In the genomic region with DNA sequence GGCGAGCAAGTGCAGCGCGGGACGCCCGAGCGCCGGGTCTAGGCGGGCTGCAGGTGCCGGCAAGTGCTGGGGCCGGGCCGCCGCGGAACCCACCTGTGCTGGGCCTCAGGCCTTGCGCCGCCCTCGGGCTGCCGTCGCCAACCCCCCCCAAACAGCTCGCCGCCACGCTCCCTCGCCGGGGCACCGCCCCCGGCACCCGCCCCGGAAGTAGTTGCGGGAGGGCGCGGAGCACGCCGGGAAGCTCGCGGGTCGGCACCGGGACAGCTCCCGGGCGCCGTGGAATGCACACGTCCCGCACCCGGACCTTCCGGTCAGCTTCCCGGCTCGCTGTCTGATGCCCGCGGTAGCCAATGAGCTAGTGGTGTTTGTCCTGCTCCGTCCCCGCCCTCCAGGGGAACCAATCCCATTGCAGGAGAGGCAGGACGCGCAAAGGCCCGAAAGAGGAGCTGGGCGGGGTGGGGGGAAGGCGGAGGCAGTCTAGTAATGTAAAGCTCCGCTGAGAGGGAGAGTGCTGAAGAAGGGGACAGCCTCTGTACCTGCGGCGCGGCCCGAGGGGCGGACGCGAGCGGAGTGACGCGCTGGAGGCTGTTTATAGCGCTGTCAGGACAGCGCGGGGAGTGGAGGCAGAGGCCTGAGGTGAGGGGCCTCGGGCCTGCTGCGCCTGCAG, we compare ENCODE assay signal across 1 cellular context.
TF ChIP-seq lines count a peak whose summit lies in the region.

A gene with protein sequence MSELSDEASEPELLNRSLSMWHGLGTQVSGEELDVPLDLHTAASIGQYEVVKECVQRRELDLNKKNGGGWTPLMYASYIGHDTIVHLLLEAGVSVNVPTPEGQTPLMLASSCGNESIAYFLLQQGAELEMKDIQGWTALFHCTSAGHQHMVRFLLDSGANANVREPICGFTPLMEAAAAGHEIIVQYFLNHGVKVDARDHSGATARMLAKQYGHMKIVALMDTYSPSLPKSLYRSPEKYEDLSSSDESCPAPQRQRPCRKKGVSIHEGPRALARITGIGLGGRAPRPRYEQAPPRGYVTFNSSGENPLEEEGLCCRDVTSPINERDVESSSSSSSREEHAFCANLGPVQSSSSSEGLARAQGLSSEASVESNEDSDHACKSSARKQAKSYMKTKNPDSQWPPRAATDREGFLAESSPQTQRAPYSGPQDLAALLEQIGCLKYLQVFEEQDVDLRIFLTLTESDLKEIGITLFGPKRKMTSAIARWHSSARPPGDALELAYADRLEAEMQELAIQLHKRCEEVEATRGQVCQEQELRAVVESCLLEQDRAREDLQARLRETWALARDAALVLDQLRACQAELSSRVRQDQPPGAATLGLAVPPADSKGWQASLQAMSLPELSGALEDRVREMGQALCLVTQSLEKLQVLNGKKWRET (minus strand): TSS at position 209 of the 667 bp plus-strand sequence. CDS start 4,122 bp downstream, outside the sequence.
A gene (plus strand): TSS at position 475 of the 667 bp plus-strand sequence. CDS start 1,978 bp downstream, outside the sequence.

TF ChIP-seq in SK-N-SH, 30 proteins besides CTCF, POLR2A, EP300 and RAD21 (continued from another document):
- no peak for TF ChIP-seq FOXJ3 (CRISPR knock-in tag; IDR thresholded peaks at IDR 0.05)
- TF ChIP-seq POLR2AphosphoS5 (IDR thresholded peaks at IDR 0.05; ENCODE audit: low read depth, low read length), result no peak
- TF ChIP-seq ELF1 (IDR thresholded peaks at IDR 0.05), result peak; percentile 81
- no peak for TF ChIP-seq NRF1 (IDR thresholded peaks at IDR 0.05; ENCODE audit: low read depth, low read length)
- TF ChIP-seq TEAD4 (IDR thresholded peaks at IDR 0.05; ENCODE audit: borderline replicate concordance, insufficient read depth), result 0 out of 2 replicates have a peak, but pooled peaks have one; percentile 17
- TF ChIP-seq YY1 (IDR thresholded peaks at IDR 0.05; ENCODE audit: low read depth), result no peak; the same call in 1 of the 2 replicates
- TF ChIP-seq, protein P1, sequence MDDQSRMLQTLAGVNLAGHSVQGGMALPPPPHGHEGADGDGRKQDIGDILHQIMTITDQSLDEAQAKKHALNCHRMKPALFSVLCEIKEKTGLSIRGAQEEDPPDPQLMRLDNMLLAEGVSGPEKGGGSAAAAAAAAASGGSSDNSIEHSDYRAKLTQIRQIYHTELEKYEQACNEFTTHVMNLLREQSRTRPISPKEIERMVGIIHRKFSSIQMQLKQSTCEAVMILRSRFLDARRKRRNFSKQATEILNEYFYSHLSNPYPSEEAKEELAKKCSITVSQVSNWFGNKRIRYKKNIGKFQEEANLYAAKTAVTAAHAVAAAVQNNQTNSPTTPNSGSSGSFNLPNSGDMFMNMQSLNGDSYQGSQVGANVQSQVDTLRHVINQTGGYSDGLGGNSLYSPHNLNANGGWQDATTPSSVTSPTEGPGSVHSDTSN (IDR thresholded peaks at IDR 0.05), result peak; percentile 97
- TF ChIP-seq JUND (IDR thresholded peaks at IDR 0.05), result no peak
- TF ChIP-seq, protein P2, sequence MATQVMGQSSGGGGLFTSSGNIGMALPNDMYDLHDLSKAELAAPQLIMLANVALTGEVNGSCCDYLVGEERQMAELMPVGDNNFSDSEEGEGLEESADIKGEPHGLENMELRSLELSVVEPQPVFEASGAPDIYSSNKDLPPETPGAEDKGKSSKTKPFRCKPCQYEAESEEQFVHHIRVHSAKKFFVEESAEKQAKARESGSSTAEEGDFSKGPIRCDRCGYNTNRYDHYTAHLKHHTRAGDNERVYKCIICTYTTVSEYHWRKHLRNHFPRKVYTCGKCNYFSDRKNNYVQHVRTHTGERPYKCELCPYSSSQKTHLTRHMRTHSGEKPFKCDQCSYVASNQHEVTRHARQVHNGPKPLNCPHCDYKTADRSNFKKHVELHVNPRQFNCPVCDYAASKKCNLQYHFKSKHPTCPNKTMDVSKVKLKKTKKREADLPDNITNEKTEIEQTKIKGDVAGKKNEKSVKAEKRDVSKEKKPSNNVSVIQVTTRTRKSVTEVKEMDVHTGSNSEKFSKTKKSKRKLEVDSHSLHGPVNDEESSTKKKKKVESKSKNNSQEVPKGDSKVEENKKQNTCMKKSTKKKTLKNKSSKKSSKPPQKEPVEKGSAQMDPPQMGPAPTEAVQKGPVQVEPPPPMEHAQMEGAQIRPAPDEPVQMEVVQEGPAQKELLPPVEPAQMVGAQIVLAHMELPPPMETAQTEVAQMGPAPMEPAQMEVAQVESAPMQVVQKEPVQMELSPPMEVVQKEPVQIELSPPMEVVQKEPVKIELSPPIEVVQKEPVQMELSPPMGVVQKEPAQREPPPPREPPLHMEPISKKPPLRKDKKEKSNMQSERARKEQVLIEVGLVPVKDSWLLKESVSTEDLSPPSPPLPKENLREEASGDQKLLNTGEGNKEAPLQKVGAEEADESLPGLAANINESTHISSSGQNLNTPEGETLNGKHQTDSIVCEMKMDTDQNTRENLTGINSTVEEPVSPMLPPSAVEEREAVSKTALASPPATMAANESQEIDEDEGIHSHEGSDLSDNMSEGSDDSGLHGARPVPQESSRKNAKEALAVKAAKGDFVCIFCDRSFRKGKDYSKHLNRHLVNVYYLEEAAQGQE (IDR thresholded peaks at IDR 0.05; ENCODE audit: low read depth, low read length), result peak; percentile 79
- TF ChIP-seq SMC3 (IDR thresholded peaks at IDR 0.05; ENCODE audit: low read depth, low read length), result no peak
- no peak for TF ChIP-seq FOSL2 (IDR thresholded peaks at IDR 0.05; ENCODE audit: borderline replicate concordance, low read depth)
- TF ChIP-seq RFX5 (IDR thresholded peaks at IDR 0.05; ENCODE audit: low read length), result no peak; the same call in 1 of the 2 replicates
- TF ChIP-seq TCF12 (IDR thresholded peaks at IDR 0.05), result no peak
- TF ChIP-seq, protein P3, sequence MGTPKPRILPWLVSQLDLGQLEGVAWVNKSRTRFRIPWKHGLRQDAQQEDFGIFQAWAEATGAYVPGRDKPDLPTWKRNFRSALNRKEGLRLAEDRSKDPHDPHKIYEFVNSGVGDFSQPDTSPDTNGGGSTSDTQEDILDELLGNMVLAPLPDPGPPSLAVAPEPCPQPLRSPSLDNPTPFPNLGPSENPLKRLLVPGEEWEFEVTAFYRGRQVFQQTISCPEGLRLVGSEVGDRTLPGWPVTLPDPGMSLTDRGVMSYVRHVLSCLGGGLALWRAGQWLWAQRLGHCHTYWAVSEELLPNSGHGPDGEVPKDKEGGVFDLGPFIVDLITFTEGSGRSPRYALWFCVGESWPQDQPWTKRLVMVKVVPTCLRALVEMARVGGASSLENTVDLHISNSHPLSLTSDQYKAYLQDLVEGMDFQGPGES (IDR thresholded peaks at IDR 0.05; ENCODE audit: low read depth, low read length), result peak; percentile 56; the same call in 1 of the 2 replicates
- TF ChIP-seq, protein P4, sequence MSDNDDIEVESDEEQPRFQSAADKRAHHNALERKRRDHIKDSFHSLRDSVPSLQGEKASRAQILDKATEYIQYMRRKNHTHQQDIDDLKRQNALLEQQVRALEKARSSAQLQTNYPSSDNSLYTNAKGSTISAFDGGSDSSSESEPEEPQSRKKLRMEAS (IDR thresholded peaks at IDR 0.05; ENCODE audit: low read depth), result peak; percentile 91
- TF ChIP-seq GABPA (IDR thresholded peaks at IDR 0.05; ENCODE audit: low read depth), result peak; percentile 90
- TF ChIP-seq MXI1 (IDR thresholded peaks at IDR 0.05; ENCODE audit: low read depth, low read length), result peak; percentile 77
- TF ChIP-seq EZH2phosphoT487 (IDR thresholded peaks at IDR 0.05; ENCODE audit: borderline replicate concordance, low read depth), result no peak
- no peak for TF ChIP-seq NFIC (IDR thresholded peaks at IDR 0.05; ENCODE audit: borderline replicate concordance)
- peak; percentile 69 for TF ChIP-seq CHD2 (IDR thresholded peaks at IDR 0.05; ENCODE audit: low read length, partially characterized antibody)
- TF ChIP-seq, protein P5, sequence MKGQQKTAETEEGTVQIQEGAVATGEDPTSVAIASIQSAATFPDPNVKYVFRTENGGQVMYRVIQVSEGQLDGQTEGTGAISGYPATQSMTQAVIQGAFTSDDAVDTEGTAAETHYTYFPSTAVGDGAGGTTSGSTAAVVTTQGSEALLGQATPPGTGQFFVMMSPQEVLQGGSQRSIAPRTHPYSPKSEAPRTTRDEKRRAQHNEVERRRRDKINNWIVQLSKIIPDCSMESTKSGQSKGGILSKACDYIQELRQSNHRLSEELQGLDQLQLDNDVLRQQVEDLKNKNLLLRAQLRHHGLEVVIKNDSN (IDR thresholded peaks at IDR 0.05; ENCODE audit: borderline replicate concordance, low read depth), result no peak
- TF ChIP-seq TAF1 (IDR thresholded peaks at IDR 0.05; ENCODE audit: borderline replicate concordance, low read depth, low read length), result no peak
- TF ChIP-seq FOXM1 (IDR thresholded peaks at IDR 0.05; ENCODE audit: low read depth), result no peak
- TF ChIP-seq, protein P6, sequence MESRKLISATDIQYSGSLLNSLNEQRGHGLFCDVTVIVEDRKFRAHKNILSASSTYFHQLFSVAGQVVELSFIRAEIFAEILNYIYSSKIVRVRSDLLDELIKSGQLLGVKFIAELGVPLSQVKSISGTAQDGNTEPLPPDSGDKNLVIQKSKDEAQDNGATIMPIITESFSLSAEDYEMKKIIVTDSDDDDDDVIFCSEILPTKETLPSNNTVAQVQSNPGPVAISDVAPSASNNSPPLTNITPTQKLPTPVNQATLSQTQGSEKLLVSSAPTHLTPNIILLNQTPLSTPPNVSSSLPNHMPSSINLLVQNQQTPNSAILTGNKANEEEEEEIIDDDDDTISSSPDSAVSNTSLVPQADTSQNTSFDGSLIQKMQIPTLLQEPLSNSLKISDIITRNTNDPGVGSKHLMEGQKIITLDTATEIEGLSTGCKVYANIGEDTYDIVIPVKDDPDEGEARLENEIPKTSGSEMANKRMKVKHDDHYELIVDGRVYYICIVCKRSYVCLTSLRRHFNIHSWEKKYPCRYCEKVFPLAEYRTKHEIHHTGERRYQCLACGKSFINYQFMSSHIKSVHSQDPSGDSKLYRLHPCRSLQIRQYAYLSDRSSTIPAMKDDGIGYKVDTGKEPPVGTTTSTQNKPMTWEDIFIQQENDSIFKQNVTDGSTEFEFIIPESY (IDR thresholded peaks at IDR 0.05; ENCODE audit: borderline replicate concordance, low read depth), result no peak
- TF ChIP-seq MEF2A (IDR thresholded peaks at IDR 0.05; ENCODE audit: borderline replicate concordance, low read depth), result no peak
- no peak for TF ChIP-seq GATA2 (CRISPR knock-in tag; IDR thresholded peaks at IDR 0.05)
- TF ChIP-seq SIN3A (IDR thresholded peaks at IDR 0.05; ENCODE audit: borderline replicate concordance, low read depth, low read length), result 0 out of 2 replicates have a peak, but pooled peaks have one; percentile 91
- TF ChIP-seq, protein P7, sequence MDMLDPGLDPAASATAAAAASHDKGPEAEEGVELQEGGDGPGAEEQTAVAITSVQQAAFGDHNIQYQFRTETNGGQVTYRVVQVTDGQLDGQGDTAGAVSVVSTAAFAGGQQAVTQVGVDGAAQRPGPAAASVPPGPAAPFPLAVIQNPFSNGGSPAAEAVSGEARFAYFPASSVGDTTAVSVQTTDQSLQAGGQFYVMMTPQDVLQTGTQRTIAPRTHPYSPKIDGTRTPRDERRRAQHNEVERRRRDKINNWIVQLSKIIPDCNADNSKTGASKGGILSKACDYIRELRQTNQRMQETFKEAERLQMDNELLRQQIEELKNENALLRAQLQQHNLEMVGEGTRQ (IDR thresholded peaks at IDR 0.05; ENCODE audit: borderline replicate concordance, low read depth, low read length), result no peak
- TF ChIP-seq RXRA (IDR thresholded peaks at IDR 0.05; ENCODE audit: borderline replicate concordance, low read depth), result no peak
TF ChIP-seq in SK-N-SH: peak in this region for 10.
